Comparison of ENCODE assay signal across 5 cellular contexts in genomic region chr2:95645312-95645711, GRCh38. TPM values are rescaled to one million over a fixed set of nuclear protein-coding genes. Genes with fewer than 3 reads are reported as not detected.
"Had no signal": no experiment of that assay in that cellular context is flagged by ENCODE, and none has a peak within 500 bp of the region (broad histone marks: within the 10 kb centered on the region; RNA-seq: fewer than 3 reads in every experiment).

No MANE protein-coding gene starts in this region.

RNA-seq across cellular contexts. Expression of gene TRIM43, which starts 53.5 kb away (rescaled TPM):
- total RNA-seq: HepG2, HT-29, HT1080, K562 had no signal
- polyA plus RNA-seq: HepG2, IgD-negative memory B cell, K562 had no signal
